34 cellular contexts compared by ENCODE assay signal in genomic region chr7:151016505-151016904, GRCh38. TPM values are rescaled to one million over a fixed set of nuclear protein-coding genes. Genes with fewer than 3 reads are reported as not detected.
DNase-seq lines count a peak whose midpoint lies in the region; ATAC-seq, FAIRE-seq and TF ChIP-seq lines count a peak whose summit lies in the region.
"Had no signal": no experiment of that assay in that cellular context is flagged by ENCODE, and none has a peak within 500 bp of the region (broad histone marks: within the 10 kb centered on the region; RNA-seq: fewer than 3 reads in every experiment).

No MANE protein-coding gene starts in this region.

- no peaks in the 10 kb centered on the region for H3K9me3 Mint-ChIP-seq in naive B cell
- H3K9me3 Mint-ChIP-seq: activated T-cell treated with anti-CD3 and anti-CD28 coated beads, Interleukin-2, amount 50 U/mL, for 72 hours had no signal

- H3K36me3 ChIP-seq in HepG2 (replicated peaks in 1 of 2; ENCODE audit: control insufficient read depth in 1 of 2, insufficient read depth in 2 of 2, low read length in 2 of 2): no peaks in the 10 kb centered on the region; a peak in 1 of 5 replicates
- H3K36me3 ChIP-seq in right lobe of liver: no peaks in the 10 kb centered on the region
- H3K36me3 ChIP-seq: BE2C, colonic mucosa, pancreas, SJSA1, stomach, thyroid gland had no signal

- POLR2A ChIA-PET in HepG2 (lab: Yijun Ruan, JAX): no interaction called here

- H4K20me1 ChIP-seq in HepG2 (ENCODE audit: insufficient read depth, low read length): no peaks in the 10 kb centered on the region

- no TSS peak for BruUV-seq in HepG2 (replicated peaks; lab: Mats Ljungman, UMichigan)

- peaks cover 3% of the 10 kb centered on the region for H3K36me3 Mint-ChIP-seq in T-helper 17 cell (ENCODE audit: low read depth)
- no peaks in the 10 kb centered on the region for H3K36me3 Mint-ChIP-seq in naive B cell

- H3K9ac ChIP-seq in HepG2 (ENCODE audit: insufficient read depth, low read depth, low read length): no peak overlapping the region

- H3K27me3 Mint-ChIP-seq in T-helper 17 cell: peaks cover 9% of the 10 kb centered on the region
- H3K27me3 Mint-ChIP-seq in naive B cell: peaks cover 34 to 73% (median 40%) of the 10 kb centered on the region in 3 donors

- H3K9me3 ChIP-seq in HepG2 (ENCODE audit: low read length): no peaks in the 10 kb centered on the region
- no peaks in the 10 kb centered on the region for H3K9me3 ChIP-seq in right lobe of liver
- no peaks in the 10 kb centered on the region for H3K9me3 ChIP-seq in T-helper 17 cell (ENCODE audit: control insufficient read depth, low read length, poor library complexity, severe bottlenecking)
- H3K9me3 ChIP-seq: BE2C, colonic mucosa, mucosa of descending colon, pancreas, stomach, thyroid gland had no signal

- intact Hi-C loops in HepG2 (cut with micrococcal nuclease; ENCODE audit: unreplicated experiment): no loop called here
- intact Hi-C loops in right lobe of liver (cut with DNase I): no loop called here

- no peak for TF ChIP-seq RAD21 in HepG2 (CRISPR knock-in tag; IDR thresholded peaks at IDR 0.05)

- 52% methylated on average over 7 of the region's 8 CpGs for WGBS in HepG2 (ENCODE audit: low lambda C conversion rate)
- 60% methylated on average over 8 of the region's 8 CpGs for WGBS in right lobe of liver (ENCODE audit: insufficient coverage, low coverage, low lambda C conversion rate, missing lambda C conversion rate)

- H3K27ac Mint-ChIP-seq in T-helper 17 cell (peak overlapping the region; percentile 98), naive B cell (peak overlapping the region in 5 of 6 donors; percentile 31 to 97 (median 94))
- H3K27ac Mint-ChIP-seq: activated T-cell treated with anti-CD3 and anti-CD28 coated beads, Interleukin-2, amount 50 U/mL, for 72 hours had no signal

- TF ChIP-seq CTCF in HepG2 (CRISPR knock-in tag; IDR thresholded peaks at IDR 0.05) (no peak), right lobe of liver (IDR thresholded peaks at IDR 0.05) (no peak)

- ATAC-seq in HepG2 (no peak), right lobe of liver (no peak), T-helper 17 cell (no peak), naive B cell (ENCODE audit: low read depth in 2 of 2) (no peak), HG03139 (IDR thresholded peaks at IDR 0.05; ENCODE audit: unreplicated experiment) (no peak)
- ATAC-seq: activated T-cell treated with anti-CD3 and anti-CD28 coated beads, Interleukin-2, amount 50 U/mL, for 72 hours; left colon; mucosa of descending colon; pancreas had no signal

- FAIRE-seq in HepG2 (lab: Jason Lieb, UNC): no peak
- FAIRE-seq: pancreas, TTC549 had no signal

- H3K4me1 ChIP-seq in HepG2 (ENCODE audit: insufficient read depth, low read length) (peaks cover 56% of the 10 kb centered on the region), right lobe of liver (peaks cover 0 to 20% (median 2%) of the 10 kb centered on the region in 4 donors)
- H3K4me1 ChIP-seq: colonic mucosa had no signal

- TF ChIP-seq EP300 in HepG2 (IDR thresholded peaks at IDR 0.05; ENCODE audit: low read depth in 2 of 2, low read length in 2 of 2) (no peak), HepG2 (CRISPR knock-in tag; IDR thresholded peaks at IDR 0.05; ENCODE audit: borderline replicate concordance) (no peak)

- DNase-seq in HepG2 (ENCODE audit: low spot score) (no peak), right lobe of liver (no peak), T-helper 17 cell (no peak), naive B cell (no peak), NK-92 (lab: John Stamatoyannopoulos, UW; ENCODE audit: unreplicated experiment) (no peak), NCI-H345 treated with DMSO at 0.1 percent for 48 hours (lab: John Stamatoyannopoulos, UW; ENCODE audit: unreplicated experiment) (no peak)
- DNase-seq: ACHN; activated CD4-positive, alpha-beta T cell treated with anti-CD3 and anti-CD28 coated beads, Interleukin-2, amount 50 U/mL, for 4 hours; activated CD4-positive, CD25-positive, alpha-beta regulatory T cell; activated naive CD4-positive, alpha-beta T cell treated with Interleukin-2 at 50 U/mL for 16 hours; activated T-cell treated with anti-CD3 and anti-CD28 coated beads, Interleukin-2, amount 50 U/mL, for 72 hours; aorta; BE2C; Calu3; colonic mucosa; DMS79 treated with DMSO at 0.1 percent for 48 hours; GDM1; HCEC 1CT; left colon; mucosa of descending colon; NCI-H1092; NCI-H1694; NCI-H510A; stomach; thyroid gland had no signal

- no peaks in the 10 kb centered on the region for H3K79me2 ChIP-seq in HepG2 (ENCODE audit: insufficient read depth, low read length)

- no peak overlapping the region for H2AFZ ChIP-seq in HepG2 (ENCODE audit: low read length)

- no peak overlapping the region for H3K4me3 ChIP-seq in HepG2 (replicated peaks in 1 of 3; ENCODE audit: insufficient read depth in 1 of 3, low read depth in 2 of 3, low read length in 3 of 3)
- no peak overlapping the region for H3K4me3 ChIP-seq in right lobe of liver
- H3K4me3 ChIP-seq: colonic mucosa, mucosa of descending colon, pancreas, SJSA1, skin epidermis, stomach, thyroid gland had no signal

- H3K4me3 Mint-ChIP-seq in T-helper 17 cell: peak overlapping the region; percentile 49
- H3K4me3 Mint-ChIP-seq in naive B cell: peak overlapping the region in 4 of 8 donors; percentile 22 to 63 (median 53)

- TF ChIP-seq POLR2A in HepG2 (IDR thresholded peaks at IDR 0.05; ENCODE audit: insufficient read depth in 1 of 2, low read depth in 2 of 2, low read length in 2 of 2): no peak
- TF ChIP-seq POLR2A in right lobe of liver (IDR thresholded peaks at IDR 0.05): no peak

- peaks cover 54% of the 10 kb centered on the region for H3K4me1 Mint-ChIP-seq in T-helper 17 cell
- peaks cover 49 to 56% (median 50%) of the 10 kb centered on the region in 3 donors for H3K4me1 Mint-ChIP-seq in naive B cell

- H3K27ac ChIP-seq in HepG2 (ENCODE audit: extremely low read length, insufficient read depth, low read length) (no peak overlapping the region), right lobe of liver (no peak overlapping the region)
- H3K27ac ChIP-seq: colonic mucosa, pancreas, SJSA1, skin epidermis, stomach, thyroid gland had no signal

- in situ Hi-C loops in HepG2 (cut with HindIII; ENCODE audit: extremely low pct_ligation_motif_present, low pct_unique_long_range_greater_than_20kb): no loop called here

- no peak overlapping the region for H3K4me2 ChIP-seq in HepG2 (ENCODE audit: low read depth, low read length)

- CTCF ChIA-PET in HepG2 (lab: Yijun Ruan, JAX; ENCODE audit: low intra/inter-chr PET ratio, low total read pairs): no interaction called here

- peaks cover 9 to 33% of the 10 kb centered on the region in 2 experiments for H3K27me3 ChIP-seq in HepG2 (ENCODE audit: control insufficient read depth in 1 of 2, insufficient read depth in 2 of 2, low read length in 2 of 2)
- H3K27me3 ChIP-seq in right lobe of liver: peaks cover 0 to 12% of the 10 kb centered on the region in 2 donors
- H3K27me3 ChIP-seq: BE2C had no signal

RNA-seq across cellular contexts. Expression of gene ATG9B, which starts 7.8 kb away (rescaled TPM):
- total RNA-seq in HepG2 (2016; rRNA removed; fragmentation: Illumina TruSeq; extraction: Trizol): not detected in 2 replicates
- 0.18 TPM in 1 of 2 replicates, not detected in the other for total RNA-seq in HepG2 (2016; cell fraction: cytosol; rRNA removed; fragmentation: Illumina TruSeq; extraction: Trizol; ENCODE audit: low read depth)
- 0.04 TPM in 1 of 2 replicates, not detected in the other for total RNA-seq in HepG2 (2016; cell fraction: insoluble cytoplasmic fraction; rRNA removed; fragmentation: Illumina TruSeq; extraction: Trizol)
- not detected in 2 replicates for total RNA-seq in HepG2 (2016; cell fraction: membrane; rRNA removed; fragmentation: Illumina TruSeq; extraction: Trizol)
- 0.13 TPM in 1 of 2 replicates, not detected in the other for total RNA-seq in HepG2 (2016; cell fraction: nucleus; rRNA removed; fragmentation: Illumina TruSeq; extraction: Trizol)
- polyA plus RNA-seq in HepG2 (2011; rRNA removed): 0.24 and 0.39 TPM in 2 replicates
- polyA plus RNA-seq in HepG2 (2011; cell fraction: cytosol; rRNA removed): 0.13 and 0.15 TPM in 2 replicates
- polyA plus RNA-seq in HepG2 (2011; cell fraction: nucleus; rRNA removed): 2.9 and 3.2 TPM in 2 replicates
- polyA plus RNA-seq in HepG2 (2012): 0.51 and 0.72 TPM in 2 replicates
- polyA plus RNA-seq in HepG2 (2016; cell fraction: cytosol; fragmentation: Illumina TruSeq; extraction: Trizol; ENCODE audit: low read depth): not detected in 2 replicates
- not detected in 2 replicates for polyA plus RNA-seq in HepG2 (2016; cell fraction: insoluble cytoplasmic fraction; fragmentation: Illumina TruSeq; extraction: Trizol; ENCODE audit: low read depth)
- polyA plus RNA-seq in HepG2 (2016; cell fraction: membrane; fragmentation: Illumina TruSeq; extraction: Trizol; ENCODE audit: low read depth): not detected in 2 replicates
- polyA plus RNA-seq in HepG2 (2016; cell fraction: nucleus; fragmentation: Illumina TruSeq; extraction: Trizol; ENCODE audit: insufficient read depth, low read depth): 0.12 and 0.88 TPM in 2 replicates
- polyA minus RNA-seq in HepG2 (2011; rRNA and poly(A)+ RNA removed; ENCODE audit: low replicate concordance): 0.08 TPM in 1 of 2 replicates, not detected in the other
- polyA minus RNA-seq in HepG2 (2011; cell fraction: cytosol; rRNA and poly(A)+ RNA removed): not detected in 2 replicates
- polyA minus RNA-seq in HepG2 (2011; cell fraction: nucleus; rRNA and poly(A)+ RNA removed): 0.25 and 0.26 TPM in 2 replicates
- total RNA-seq in right lobe of liver: under 1 TPM in 1 of 6 experiments, not detected in 5; 0.40 TPM
- total RNA-seq in T-helper 17 cell: 10 to 100 TPM in 1 of 2 donors, 1 to 10 TPM in 1; 5.3 to 12.2 TPM
- polyA plus RNA-seq in naive B cell (ENCODE audit: low read depth in 6 of 6): 10 to 100 TPM in 2 of 6 donors, 1 to 10 TPM in 4; 7.6 to 14.3 (median 9.6) TPM
- total RNA-seq: glomerular endothelial cell, lung microvascular endothelial cell, M059J, SJSA1 had no signal
- polyA plus RNA-seq: aorta had no signal

RNA-seq across cellular contexts. Expression of gene ABCB8, which starts 11.7 kb away (rescaled TPM):
- total RNA-seq in HepG2 (2016; rRNA removed; fragmentation: Illumina TruSeq; extraction: Trizol) (7.2 and 16.7 TPM in 2 replicates), right lobe of liver (10 to 100 TPM; 22.3 to 33.8 (median 26.8) TPM), T-helper 17 cell (10 to 100 TPM; 47.7 to 60.1 TPM)
- total RNA-seq in HepG2 (2016; cell fraction: cytosol; rRNA removed; fragmentation: Illumina TruSeq; extraction: Trizol; ENCODE audit: low read depth): 1.1 and 2.0 TPM in 2 replicates
- total RNA-seq in HepG2 (2016; cell fraction: insoluble cytoplasmic fraction; rRNA removed; fragmentation: Illumina TruSeq; extraction: Trizol): 7.2 and 16.4 TPM in 2 replicates
- 3.4 and 3.7 TPM in 2 replicates for total RNA-seq in HepG2 (2016; cell fraction: membrane; rRNA removed; fragmentation: Illumina TruSeq; extraction: Trizol)
- 12.9 and 13.9 TPM in 2 replicates for total RNA-seq in HepG2 (2016; cell fraction: nucleus; rRNA removed; fragmentation: Illumina TruSeq; extraction: Trizol)
- polyA plus RNA-seq in HepG2 (2011; rRNA removed) (6.6 and 6.9 TPM in 2 replicates), naive B cell (ENCODE audit: low read depth in 6 of 6) (10 to 100 TPM; 18.4 to 32.4 (median 23.4) TPM)
- polyA plus RNA-seq in HepG2 (2011; cell fraction: cytosol; rRNA removed): 3.9 and 9.1 TPM in 2 replicates
- 20.5 and 25.6 TPM in 2 replicates for polyA plus RNA-seq in HepG2 (2011; cell fraction: nucleus; rRNA removed)
- polyA plus RNA-seq in HepG2 (2012): 4.2 and 4.4 TPM in 2 replicates
- 1.5 and 1.9 TPM in 2 replicates for polyA plus RNA-seq in HepG2 (2016; cell fraction: cytosol; fragmentation: Illumina TruSeq; extraction: Trizol; ENCODE audit: low read depth)
- polyA plus RNA-seq in HepG2 (2016; cell fraction: insoluble cytoplasmic fraction; fragmentation: Illumina TruSeq; extraction: Trizol; ENCODE audit: low read depth): 5.2 and 6.7 TPM in 2 replicates
- polyA plus RNA-seq in HepG2 (2016; cell fraction: membrane; fragmentation: Illumina TruSeq; extraction: Trizol; ENCODE audit: low read depth): 2.6 and 2.9 TPM in 2 replicates
- polyA plus RNA-seq in HepG2 (2016; cell fraction: nucleus; fragmentation: Illumina TruSeq; extraction: Trizol; ENCODE audit: insufficient read depth, low read depth): 23.3 and 23.7 TPM in 2 replicates
- polyA minus RNA-seq in HepG2 (2011; rRNA and poly(A)+ RNA removed; ENCODE audit: low replicate concordance): 34.8 and 52.5 TPM in 2 replicates
- 7.6 and 11.1 TPM in 2 replicates for polyA minus RNA-seq in HepG2 (2011; cell fraction: cytosol; rRNA and poly(A)+ RNA removed)
- 13.7 and 16.2 TPM in 2 replicates for polyA minus RNA-seq in HepG2 (2011; cell fraction: nucleus; rRNA and poly(A)+ RNA removed)

RNA-seq across cellular contexts. Expression of gene NOS3, which starts 25.7 kb away (rescaled TPM):
- 3.7 and 4.8 TPM in 2 replicates for total RNA-seq in HepG2 (2016; rRNA removed; fragmentation: Illumina TruSeq; extraction: Trizol)
- 2.6 and 2.9 TPM in 2 replicates for total RNA-seq in HepG2 (2016; cell fraction: cytosol; rRNA removed; fragmentation: Illumina TruSeq; extraction: Trizol; ENCODE audit: low read depth)
- 4.2 and 4.4 TPM in 2 replicates for total RNA-seq in HepG2 (2016; cell fraction: insoluble cytoplasmic fraction; rRNA removed; fragmentation: Illumina TruSeq; extraction: Trizol)
- total RNA-seq in HepG2 (2016; cell fraction: membrane; rRNA removed; fragmentation: Illumina TruSeq; extraction: Trizol): 3.6 and 5.1 TPM in 2 replicates
- 3.2 and 5.3 TPM in 2 replicates for total RNA-seq in HepG2 (2016; cell fraction: nucleus; rRNA removed; fragmentation: Illumina TruSeq; extraction: Trizol)
- polyA plus RNA-seq in HepG2 (2011; rRNA removed): 7.5 and 10.1 TPM in 2 replicates
- polyA plus RNA-seq in HepG2 (2011; cell fraction: cytosol; rRNA removed): 5.8 and 10.0 TPM in 2 replicates
- polyA plus RNA-seq in HepG2 (2011; cell fraction: nucleus; rRNA removed): 17.6 and 19.9 TPM in 2 replicates
- polyA plus RNA-seq in HepG2 (2012): 4.8 and 5.0 TPM in 2 replicates
- 3.9 and 4.8 TPM in 2 replicates for polyA plus RNA-seq in HepG2 (2016; cell fraction: cytosol; fragmentation: Illumina TruSeq; extraction: Trizol; ENCODE audit: low read depth)
- 7.8 and 8.1 TPM in 2 replicates for polyA plus RNA-seq in HepG2 (2016; cell fraction: insoluble cytoplasmic fraction; fragmentation: Illumina TruSeq; extraction: Trizol; ENCODE audit: low read depth)
- polyA plus RNA-seq in HepG2 (2016; cell fraction: membrane; fragmentation: Illumina TruSeq; extraction: Trizol; ENCODE audit: low read depth): 5.6 and 8.0 TPM in 2 replicates
- polyA plus RNA-seq in HepG2 (2016; cell fraction: nucleus; fragmentation: Illumina TruSeq; extraction: Trizol; ENCODE audit: insufficient read depth, low read depth): 5.7 and 8.2 TPM in 2 replicates
- polyA minus RNA-seq in HepG2 (2011; rRNA and poly(A)+ RNA removed; ENCODE audit: low replicate concordance): 0.65 and 23.1 TPM in 2 replicates
- polyA minus RNA-seq in HepG2 (2011; cell fraction: cytosol; rRNA and poly(A)+ RNA removed): 8.4 and 12.0 TPM in 2 replicates
- polyA minus RNA-seq in HepG2 (2011; cell fraction: nucleus; rRNA and poly(A)+ RNA removed): 5.0 and 6.3 TPM in 2 replicates
- total RNA-seq in right lobe of liver: 1 to 10 TPM; 2.4 to 9.2 (median 5.0) TPM
- 1 to 10 TPM; 9.4 to 9.6 TPM for total RNA-seq in T-helper 17 cell
- polyA plus RNA-seq in naive B cell (ENCODE audit: low read depth in 6 of 6): 1 to 10 TPM in 4 of 6 donors, under 1 TPM in 2; 0.29 to 2.8 (median 1.3) TPM
- total RNA-seq: M059J, SJSA1 had no signal
- polyA plus RNA-seq: neural cell had no signal

RNA-seq across cellular contexts. Expression of gene ASIC3, which starts 31.8 kb away (rescaled TPM):
- total RNA-seq in HepG2 (2016; rRNA removed; fragmentation: Illumina TruSeq; extraction: Trizol) (not detected in 2 replicates), right lobe of liver (1 to 10 TPM in 5 of 6 experiments, under 1 TPM in 1; 0.53 to 1.2 (median 1.2) TPM), T-helper 17 cell (1 to 10 TPM; 6.7 to 9.1 TPM)
- not detected in 2 replicates for total RNA-seq in HepG2 (2016; cell fraction: cytosol; rRNA removed; fragmentation: Illumina TruSeq; extraction: Trizol; ENCODE audit: low read depth)
- 0.11 TPM in 1 of 2 replicates, not detected in the other for total RNA-seq in HepG2 (2016; cell fraction: insoluble cytoplasmic fraction; rRNA removed; fragmentation: Illumina TruSeq; extraction: Trizol)
- total RNA-seq in HepG2 (2016; cell fraction: membrane; rRNA removed; fragmentation: Illumina TruSeq; extraction: Trizol): not detected in 2 replicates
- 0.28 TPM in 1 of 2 replicates, not detected in the other for total RNA-seq in HepG2 (2016; cell fraction: nucleus; rRNA removed; fragmentation: Illumina TruSeq; extraction: Trizol)
- polyA plus RNA-seq in HepG2 (2011; rRNA removed) (0.50 and 0.51 TPM in 2 replicates), naive B cell (ENCODE audit: low read depth in 6 of 6) (not detected)
- 0.11 and 0.27 TPM in 2 replicates for polyA plus RNA-seq in HepG2 (2011; cell fraction: cytosol; rRNA removed)
- 4.2 and 4.6 TPM in 2 replicates for polyA plus RNA-seq in HepG2 (2011; cell fraction: nucleus; rRNA removed)
- polyA plus RNA-seq in HepG2 (2012): 0.56 and 1.0 TPM in 2 replicates
- polyA plus RNA-seq in HepG2 (2016; cell fraction: cytosol; fragmentation: Illumina TruSeq; extraction: Trizol; ENCODE audit: low read depth): not detected in 2 replicates
- polyA plus RNA-seq in HepG2 (2016; cell fraction: insoluble cytoplasmic fraction; fragmentation: Illumina TruSeq; extraction: Trizol; ENCODE audit: low read depth): not detected in 2 replicates
- polyA plus RNA-seq in HepG2 (2016; cell fraction: membrane; fragmentation: Illumina TruSeq; extraction: Trizol; ENCODE audit: low read depth): not detected in 2 replicates
- 0.38 and 0.67 TPM in 2 replicates for polyA plus RNA-seq in HepG2 (2016; cell fraction: nucleus; fragmentation: Illumina TruSeq; extraction: Trizol; ENCODE audit: insufficient read depth, low read depth)
- polyA minus RNA-seq in HepG2 (2011; rRNA and poly(A)+ RNA removed; ENCODE audit: low replicate concordance): 0.48 and 3.4 TPM in 2 replicates
- not detected in 2 replicates for polyA minus RNA-seq in HepG2 (2011; cell fraction: cytosol; rRNA and poly(A)+ RNA removed)
- 0.25 and 0.52 TPM in 2 replicates for polyA minus RNA-seq in HepG2 (2011; cell fraction: nucleus; rRNA and poly(A)+ RNA removed)
- total RNA-seq: SJSA1 had no signal

RNA-seq across cellular contexts. Expression of gene KCNH2, which starts 38.4 kb away (rescaled TPM):
- total RNA-seq in HepG2 (2016; rRNA removed; fragmentation: Illumina TruSeq; extraction: Trizol): 0.11 TPM in 1 of 2 replicates, not detected in the other
- total RNA-seq in HepG2 (2016; cell fraction: cytosol; rRNA removed; fragmentation: Illumina TruSeq; extraction: Trizol; ENCODE audit: low read depth): not detected in 2 replicates
- 0.13 TPM in 1 of 2 replicates, not detected in the other for total RNA-seq in HepG2 (2016; cell fraction: insoluble cytoplasmic fraction; rRNA removed; fragmentation: Illumina TruSeq; extraction: Trizol)
- total RNA-seq in HepG2 (2016; cell fraction: membrane; rRNA removed; fragmentation: Illumina TruSeq; extraction: Trizol): 0.07 and 0.09 TPM in 2 replicates
- total RNA-seq in HepG2 (2016; cell fraction: nucleus; rRNA removed; fragmentation: Illumina TruSeq; extraction: Trizol): 0.09 and 0.28 TPM in 2 replicates
- polyA plus RNA-seq in HepG2 (2011; rRNA removed): 0.09 and 0.12 TPM in 2 replicates
- polyA plus RNA-seq in HepG2 (2011; cell fraction: cytosol; rRNA removed): 0.09 and 0.11 TPM in 2 replicates
- 0.32 and 0.38 TPM in 2 replicates for polyA plus RNA-seq in HepG2 (2011; cell fraction: nucleus; rRNA removed)
- 0.07 TPM in 1 of 2 replicates, not detected in the other for polyA plus RNA-seq in HepG2 (2012)
- polyA plus RNA-seq in HepG2 (2016; cell fraction: cytosol; fragmentation: Illumina TruSeq; extraction: Trizol; ENCODE audit: low read depth): 0.03 TPM in 1 of 2 replicates, not detected in the other
- polyA plus RNA-seq in HepG2 (2016; cell fraction: insoluble cytoplasmic fraction; fragmentation: Illumina TruSeq; extraction: Trizol; ENCODE audit: low read depth): not detected in 2 replicates
- 0.06 TPM in 1 of 2 replicates, not detected in the other for polyA plus RNA-seq in HepG2 (2016; cell fraction: membrane; fragmentation: Illumina TruSeq; extraction: Trizol; ENCODE audit: low read depth)
- polyA plus RNA-seq in HepG2 (2016; cell fraction: nucleus; fragmentation: Illumina TruSeq; extraction: Trizol; ENCODE audit: insufficient read depth, low read depth): not detected in 2 replicates
- polyA minus RNA-seq in HepG2 (2011; rRNA and poly(A)+ RNA removed; ENCODE audit: low replicate concordance): 0.74 and 1.2 TPM in 2 replicates
- polyA minus RNA-seq in HepG2 (2011; cell fraction: cytosol; rRNA and poly(A)+ RNA removed): 0.30 TPM in 1 of 2 replicates, not detected in the other
- 0.13 TPM in 1 of 2 replicates, not detected in the other for polyA minus RNA-seq in HepG2 (2011; cell fraction: nucleus; rRNA and poly(A)+ RNA removed)
- total RNA-seq in right lobe of liver: under 1 TPM in 5 of 6 experiments, not detected in 1; 0.11 to 0.69 (median 0.18) TPM
- total RNA-seq in T-helper 17 cell: 1 to 10 TPM; 2.2 to 5.6 TPM
- polyA plus RNA-seq in naive B cell (ENCODE audit: low read depth in 6 of 6): under 1 TPM in 3 of 6 donors, not detected in 3; 0.17 to 0.29 (median 0.29) TPM
- total RNA-seq: glomerular endothelial cell, lung microvascular endothelial cell, SJSA1 had no signal
